Comparison of ENCODE assay signal across 1 cellular context in the genomic region with DNA sequence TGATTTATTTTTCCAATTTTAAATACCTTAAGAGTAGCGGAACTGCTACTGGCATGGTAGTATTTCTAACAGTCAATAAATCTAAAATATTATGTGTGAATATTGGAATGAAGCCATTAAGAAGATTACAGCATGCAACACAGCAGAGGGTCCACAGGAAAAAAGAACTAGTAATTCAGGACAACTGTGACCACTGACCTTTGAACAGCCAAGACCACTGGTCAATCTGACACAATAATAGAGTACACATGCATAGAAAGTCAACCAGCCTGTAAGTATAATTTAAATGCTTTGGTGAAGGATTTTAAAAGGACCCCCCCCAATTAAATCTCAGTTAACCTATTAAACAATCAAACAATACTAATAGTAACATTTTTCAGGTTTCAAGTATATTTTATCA.
TF ChIP-seq lines count a peak whose summit lies in the region.

No MANE protein-coding gene starts in this region.

TF ChIP-seq in HepG2, 621 proteins besides CTCF, POLR2A, EP300 and RAD21 (continued from another document):
- TF ChIP-seq ZMYM2 (CRISPR knock-in tag; IDR thresholded peaks at IDR 0.05) (no peak), DNMT3B (CRISPR knock-in tag; conservative IDR thresholded peaks at IDR 0.05) (no peak), MXD1 (CRISPR knock-in tag; IDR thresholded peaks at IDR 0.05) (no peak), GLI4 (CRISPR knock-in tag; IDR thresholded peaks at IDR 0.05; ENCODE audit: borderline replicate concordance) (no peak), NFATC3 (CRISPR knock-in tag; IDR thresholded peaks at IDR 0.05) (no peak), RFXANK (CRISPR knock-in tag; IDR thresholded peaks at IDR 0.05) (no peak), ZNF256 (CRISPR knock-in tag; conservative IDR thresholded peaks at IDR 0.05) (no peak), GATAD2A (CRISPR knock-in tag; IDR thresholded peaks at IDR 0.05) (0 out of 2 replicates have a peak, but pooled peaks have one; percentile 11), FOXA3 (CRISPR knock-in tag; IDR thresholded peaks at IDR 0.05) (0 out of 2 replicates have a peak, but pooled peaks have one; percentile 14), MTA3 (CRISPR knock-in tag; IDR thresholded peaks at IDR 0.05) (no peak), ZNF883 (CRISPR knock-in tag; IDR thresholded peaks at IDR 0.05; ENCODE audit: not compliant biosample characterization) (no peak), ZNF335 (CRISPR knock-in tag; IDR thresholded peaks at IDR 0.05) (no peak), NR2C2 (CRISPR knock-in tag; IDR thresholded peaks at IDR 0.05; ENCODE audit: borderline replicate concordance) (no peak), ZFP41 (CRISPR knock-in tag; IDR thresholded peaks at IDR 0.05; ENCODE audit: borderline replicate concordance) (no peak), HOXA5 (CRISPR knock-in tag; IDR thresholded peaks at IDR 0.05) (no peak), HNRNPUL1 (IDR thresholded peaks at IDR 0.05; ENCODE audit: low read depth, low read length) (no peak), MLLT10 (CRISPR knock-in tag; IDR thresholded peaks at IDR 0.05) (no peak), U2AF2 (IDR thresholded peaks at IDR 0.05; ENCODE audit: low read depth, low read length) (no peak), AHDC1 (CRISPR knock-in tag; IDR thresholded peaks at IDR 0.05; ENCODE audit: borderline replicate concordance) (peak; percentile 16; the same call in 1 of the 2 replicates)
- TF ChIP-seq, protein P1, sequence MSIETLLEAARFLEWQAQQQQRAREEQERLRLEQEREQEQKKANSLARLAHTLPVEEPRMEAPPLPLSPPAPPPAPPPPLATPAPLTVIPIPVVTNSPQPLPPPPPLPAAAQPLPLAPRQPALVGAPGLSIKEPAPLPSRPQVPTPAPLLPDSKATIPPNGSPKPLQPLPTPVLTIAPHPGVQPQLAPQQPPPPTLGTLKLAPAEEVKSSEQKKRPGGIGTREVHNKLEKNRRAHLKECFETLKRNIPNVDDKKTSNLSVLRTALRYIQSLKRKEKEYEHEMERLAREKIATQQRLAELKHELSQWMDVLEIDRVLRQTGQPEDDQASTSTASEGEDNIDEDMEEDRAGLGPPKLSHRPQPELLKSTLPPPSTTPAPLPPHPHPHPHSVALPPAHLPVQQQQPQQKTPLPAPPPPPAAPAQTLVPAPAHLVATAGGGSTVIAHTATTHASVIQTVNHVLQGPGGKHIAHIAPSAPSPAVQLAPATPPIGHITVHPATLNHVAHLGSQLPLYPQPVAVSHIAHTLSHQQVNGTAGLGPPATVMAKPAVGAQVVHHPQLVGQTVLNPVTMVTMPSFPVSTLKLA (IDR thresholded peaks at IDR 0.05), result no peak
- TF ChIP-seq, protein P2, sequence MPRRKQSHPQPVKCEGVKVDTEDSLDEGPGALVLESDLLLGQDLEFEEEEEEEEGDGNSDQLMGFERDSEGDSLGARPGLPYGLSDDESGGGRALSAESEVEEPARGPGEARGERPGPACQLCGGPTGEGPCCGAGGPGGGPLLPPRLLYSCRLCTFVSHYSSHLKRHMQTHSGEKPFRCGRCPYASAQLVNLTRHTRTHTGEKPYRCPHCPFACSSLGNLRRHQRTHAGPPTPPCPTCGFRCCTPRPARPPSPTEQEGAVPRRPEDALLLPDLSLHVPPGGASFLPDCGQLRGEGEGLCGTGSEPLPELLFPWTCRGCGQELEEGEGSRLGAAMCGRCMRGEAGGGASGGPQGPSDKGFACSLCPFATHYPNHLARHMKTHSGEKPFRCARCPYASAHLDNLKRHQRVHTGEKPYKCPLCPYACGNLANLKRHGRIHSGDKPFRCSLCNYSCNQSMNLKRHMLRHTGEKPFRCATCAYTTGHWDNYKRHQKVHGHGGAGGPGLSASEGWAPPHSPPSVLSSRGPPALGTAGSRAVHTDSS (CRISPR knock-in tag; conservative IDR thresholded peaks at IDR 0.05), result no peak
- TF ChIP-seq, protein P3, sequence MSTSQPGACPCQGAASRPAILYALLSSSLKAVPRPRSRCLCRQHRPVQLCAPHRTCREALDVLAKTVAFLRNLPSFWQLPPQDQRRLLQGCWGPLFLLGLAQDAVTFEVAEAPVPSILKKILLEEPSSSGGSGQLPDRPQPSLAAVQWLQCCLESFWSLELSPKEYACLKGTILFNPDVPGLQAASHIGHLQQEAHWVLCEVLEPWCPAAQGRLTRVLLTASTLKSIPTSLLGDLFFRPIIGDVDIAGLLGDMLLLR (CRISPR knock-in tag; IDR thresholded peaks at IDR 0.05), result no peak
TF ChIP-seq in HepG2: peak in this region for 5.
